In genomic region chr7:114047889-114048288, GRCh38 we compare ENCODE assay signal across 9 cellular contexts.
A peak's percentile ranks its signal among the peaks of the same experiment; 100 is the strongest.
DNase-seq lines count a peak whose midpoint lies in the region; ATAC-seq and TF ChIP-seq lines count a peak whose summit lies in the region.
"Had no signal": no experiment of that assay in that cellular context is flagged by ENCODE, and none has a peak within 500 bp of the region (broad histone marks: within the 10 kb centered on the region; RNA-seq: fewer than 3 reads in every experiment).

No MANE protein-coding gene starts in this region.

- no peak for TF ChIP-seq CTCF in mesothelial cell of epicardium (IDR thresholded peaks at IDR 0.05; ENCODE audit: unreplicated experiment)

- H3K4me3 ChIP-seq in Karpas-422 (ENCODE audit: low read length): peak overlapping the region; percentile 57; the same call in 1 of the 2 replicates

- no peaks in the 10 kb centered on the region for H3K27me3 ChIP-seq in Karpas-422 (ENCODE audit: low read length)

- no peak for ATAC-seq in GM19467 (IDR thresholded peaks at IDR 0.05; ENCODE audit: unreplicated experiment)
- no peak for ATAC-seq in GM21786 (IDR thresholded peaks at IDR 0.05; ENCODE audit: unreplicated experiment)

- H3K27ac ChIP-seq in Karpas-422 (ENCODE audit: low read length): no peak overlapping the region

- H3K27ac Mint-ChIP-seq in activated naive CD8-positive, alpha-beta T cell: no peak overlapping the region
- H3K27ac Mint-ChIP-seq in mesothelial cell of epicardium: no peak overlapping the region

- no peak overlapping the region for H3K9ac ChIP-seq in Karpas-422 (ENCODE audit: low read length)

- no peaks in the 10 kb centered on the region for H4K20me1 ChIP-seq in Karpas-422 (ENCODE audit: insufficient read depth, low read depth, low read length)

- H3K4me1 Mint-ChIP-seq in activated naive CD8-positive, alpha-beta T cell (ENCODE audit: low read depth): peaks cover 14% of the 10 kb centered on the region
- no peaks in the 10 kb centered on the region for H3K4me1 Mint-ChIP-seq in mesothelial cell of epicardium

- no peaks in the 10 kb centered on the region for H3K9me3 ChIP-seq in Karpas-422 (ENCODE audit: low read length)

- peaks cover 10% of the 10 kb centered on the region for H3K4me1 ChIP-seq in Karpas-422 (ENCODE audit: low read length)

- no peaks in the 10 kb centered on the region for H3K36me3 ChIP-seq in Karpas-422 (ENCODE audit: insufficient read depth, low read length)

- no peaks in the 10 kb centered on the region for H3K27me3 Mint-ChIP-seq in activated naive CD8-positive, alpha-beta T cell
- H3K27me3 Mint-ChIP-seq in mesothelial cell of epicardium (ENCODE audit: low read depth): peaks cover 4% of the 10 kb centered on the region

- H3K9me3 Mint-ChIP-seq in activated naive CD8-positive, alpha-beta T cell (ENCODE audit: low read depth): no peaks in the 10 kb centered on the region
- H3K9me3 Mint-ChIP-seq in mesothelial cell of epicardium: peaks cover under 1% of the 10 kb centered on the region

- H3K4me2 ChIP-seq in Karpas-422 (ENCODE audit: low read depth, low read length, poor library complexity, severe bottlenecking): peak overlapping the region; percentile 43

- no peaks in the 10 kb centered on the region for H3K36me3 Mint-ChIP-seq in activated naive CD8-positive, alpha-beta T cell
- H3K36me3 Mint-ChIP-seq in mesothelial cell of epicardium: no peaks in the 10 kb centered on the region

- H2AFZ ChIP-seq in Karpas-422 (ENCODE audit: low read length): peak overlapping the region; percentile 89

- no peaks in the 10 kb centered on the region for H3K79me2 ChIP-seq in Karpas-422 (ENCODE audit: low read length)

- no peaks in the 10 kb centered on the region for H3K9me2 ChIP-seq in Karpas-422 (replicated peaks; ENCODE audit: insufficient read depth, low read length)

- DNase-seq in AML-193 (lab: John Stamatoyannopoulos, UW): peak; percentile 3 to 12
- no peak for DNase-seq in Karpas-422
- peak; percentile 61 for DNase-seq in kidney tubule cell (ENCODE audit: low spot score)
- no peak for DNase-seq in NCI-H69 (lab: John Stamatoyannopoulos, UW)
- no peak for DNase-seq in mesothelial cell of epicardium (ENCODE audit: low spot score in 2 of 2, unreplicated experiment in 2 of 2)
- DNase-seq: activated effector memory CD4-positive, alpha-beta T cell treated with anti-CD3 and anti-CD28 coated beads, Interleukin-2, amount 50 U/mL, for 16 hours had no signal

- peak overlapping the region; percentile 80 for H3K4me3 Mint-ChIP-seq in activated naive CD8-positive, alpha-beta T cell
- no peak overlapping the region for H3K4me3 Mint-ChIP-seq in mesothelial cell of epicardium

Comparison
In these comparisons a context has a peak if more than half of its experiments do, and no peak if none do; other contexts are left out.
1. DNase-seq: peak in AML-193 (2 of 2) and kidney tubule cell (single experiment); none in Karpas-422 (single experiment), NCI-H69 (single experiment) and mesothelial cell of epicardium (0 of 2).